1 cellular context compared by ENCODE assay signal in genomic region chr20:32966881-32967781, GRCh38.
TF ChIP-seq lines count a peak whose summit lies in the region.

No MANE protein-coding gene starts in this region.

TF ChIP-seq in HepG2, 621 proteins besides CTCF, POLR2A, EP300 and RAD21 (continued from another document):
- TF ChIP-seq ZBTB39 (CRISPR knock-in tag; IDR thresholded peaks at IDR 0.05) (no peak), HNRNPH1 (optimal IDR thresholded peaks at IDR 0.05; ENCODE audit: low read depth, low read length) (no peak), ZNF619 (CRISPR knock-in tag; IDR thresholded peaks at IDR 0.05) (no peak), YY1 (IDR thresholded peaks at IDR 0.05; ENCODE audit: insufficient read depth, insufficient replicate concordance, low read depth, low read length) (no peak), FOXM1 (CRISPR knock-in tag; IDR thresholded peaks at IDR 0.05) (no peak), ZNF205 (CRISPR knock-in tag; IDR thresholded peaks at IDR 0.05) (no peak), ZNF451 (CRISPR knock-in tag; IDR thresholded peaks at IDR 0.05) (no peak), TARDBP (CRISPR knock-in tag; IDR thresholded peaks at IDR 0.05) (no peak), NFYC (CRISPR knock-in tag; IDR thresholded peaks at IDR 0.05) (no peak), HNRNPLL (IDR thresholded peaks at IDR 0.05; ENCODE audit: low read depth, low read length, poor library complexity, severe bottlenecking) (no peak), ZNF609 (CRISPR knock-in tag; IDR thresholded peaks at IDR 0.05; ENCODE audit: borderline replicate concordance) (no peak), SP1 (IDR thresholded peaks at IDR 0.05) (no peak), SP1 (CRISPR knock-in tag; IDR thresholded peaks at IDR 0.05) (no peak), ZNF350 (CRISPR knock-in tag; IDR thresholded peaks at IDR 0.05; ENCODE audit: borderline replicate concordance, low read depth) (no peak)
